In genomic region chr7:82444220-82445049, GRCh38 we compare ENCODE assay signal across 8 cellular contexts. TPM values are rescaled to one million over a fixed set of nuclear protein-coding genes. Genes with fewer than 3 reads are reported as not detected.
A peak's percentile ranks its signal among the peaks of the same experiment; 100 is the strongest.
DNase-seq lines count a peak whose midpoint lies in the region; ATAC-seq and TF ChIP-seq lines count a peak whose summit lies in the region.
"Had no signal": no experiment of that assay in that cellular context is flagged by ENCODE, and none has a peak within 500 bp of the region (broad histone marks: within the 10 kb centered on the region; RNA-seq: fewer than 3 reads in every experiment).

No MANE protein-coding gene starts in this region.

- H3K9me3 Mint-ChIP-seq in GM23338 = no peaks in the 10 kb centered on the region

- H3K9me3 ChIP-seq in lower lobe of right lung (no peaks in the 10 kb centered on the region), thymus (ENCODE audit: control insufficient read depth) (no peaks in the 10 kb centered on the region)

- no peak overlapping the region for H3K27ac ChIP-seq in GM23338 (ENCODE audit: low read depth)
- H3K27ac ChIP-seq in lower lobe of right lung = peak overlapping the region; percentile 79
- H3K27ac ChIP-seq in thymus (ENCODE audit: low read depth) = no peak overlapping the region

- in situ Hi-C loops in T47D (cut with HindIII; ENCODE audit: low pct_unique_long_range_greater_than_20kb, low sequenced_read_pairs) = no loop called here

- ATAC-seq in GM23338 = peak; percentile 45
- peak; percentile 56 to 63 for ATAC-seq in lower lobe of right lung

- no peaks in the 10 kb centered on the region for H3K9me2 ChIP-seq in GM23338 (ENCODE audit: insufficient read depth)

- H3K36me3 ChIP-seq in GM23338 (ENCODE audit: insufficient read depth) (no peaks in the 10 kb centered on the region), lower lobe of right lung (no peaks in the 10 kb centered on the region), thymus (ENCODE audit: control insufficient read depth, insufficient read depth) (no peaks in the 10 kb centered on the region)

- H3K4me3 Mint-ChIP-seq in GM23338 = peak overlapping the region; percentile 91

- peak overlapping the region; percentile 29; the same call in 1 of the 2 replicates for H2AFZ ChIP-seq in GM23338

- H3K79me2 ChIP-seq in GM23338 (replicated peaks; ENCODE audit: insufficient read depth) = peaks cover 18% of the 10 kb centered on the region

- H3K4me3 ChIP-seq in GM23338 = peak overlapping the region; percentile 63
- peak overlapping the region; percentile 65 for H3K4me3 ChIP-seq in lower lobe of right lung
- peak overlapping the region; percentile 45 for H3K4me3 ChIP-seq in thymus (ENCODE audit: low read length)

- 0 out of 4 replicates have a peak, but pooled peaks of 1 of the 2 experiments have one; percentile 23 for TF ChIP-seq CTCF in GM23338 (conservative IDR thresholded peaks at IDR 0.05; ENCODE audit: low read depth in 2 of 2)
- TF ChIP-seq CTCF in lower lobe of right lung (IDR thresholded peaks at IDR 0.05) = no peak

- peaks cover 30% of the 10 kb centered on the region for H3K4me1 Mint-ChIP-seq in GM23338

- H3K27me3 ChIP-seq in GM23338 (ENCODE audit: insufficient read depth) = peaks cover 23% of the 10 kb centered on the region
- H3K27me3 ChIP-seq in lower lobe of right lung (ENCODE audit: low read depth) = peaks cover 23% of the 10 kb centered on the region
- peaks cover 30% of the 10 kb centered on the region for H3K27me3 ChIP-seq in thymus (ENCODE audit: control insufficient read depth, insufficient read depth)

- H3F3A ChIP-seq in GM23338 (replicated peaks; ENCODE audit: low read depth) = 0 out of 2 replicates have a peak, but pooled peaks cover 4% of the 10 kb centered on the region

- peak overlapping the region; percentile 92 for H3K27ac Mint-ChIP-seq in GM23338

- no peaks in the 10 kb centered on the region for H4K20me1 ChIP-seq in GM23338 (replicated peaks; ENCODE audit: insufficient read depth)

- 56% methylated on average over 24 of the region's 24 CpGs for WGBS in thymus

- H3K4me1 ChIP-seq in GM23338 (ENCODE audit: insufficient read depth) (peaks cover 37% of the 10 kb centered on the region), lower lobe of right lung (peaks cover 4% of the 10 kb centered on the region), thymus (ENCODE audit: control insufficient read depth, insufficient read depth, low read length) (no peaks in the 10 kb centered on the region)

- H3K36me3 Mint-ChIP-seq in GM23338 (ENCODE audit: low read depth) = no peaks in the 10 kb centered on the region; the same call in 2 of the 3 replicates

- DNase-seq in GM23338 (ENCODE audit: low spot score) (peak; percentile 60), NCI-H2171 (lab: John Stamatoyannopoulos, UW) (peak; percentile 86), T47D (ENCODE audit: low read depth in 1 of 2, low spot score in 1 of 2) (peak; percentile 69 to 76), lower lobe of right lung (no peak), dedifferentiated amniotic fluid mesenchymal stem cell (ENCODE audit: extremely low spot score) (no peak), midbrain (lab: John Stamatoyannopoulos, UW) (no peak)

- H3K4me2 ChIP-seq in GM23338 = peak overlapping the region; percentile 77

- intact Hi-C loops in lower lobe of right lung (cut with DNase I) = no loop called here

- H3K27me3 Mint-ChIP-seq in GM23338 (ENCODE audit: insufficient read depth, low read depth, poor library complexity) = peaks cover 7% of the 10 kb centered on the region

TF ChIP-seq in GM23338, 12 proteins besides CTCF, POLR2A, EP300 and RAD21:
- TF ChIP-seq EZH2phosphoT487 (IDR thresholded peaks at IDR 0.05; ENCODE audit: unreplicated experiment) (no peak), NANOG (IDR thresholded peaks at IDR 0.05; ENCODE audit: borderline replicate concordance) (no peak), ZNF462 (CRISPR knock-in tag; IDR thresholded peaks at IDR 0.05) (no peak), CREB1 (CRISPR knock-in tag; IDR thresholded peaks at IDR 0.05; ENCODE audit: low read depth) (no peak), POLR2AphosphoS5 (IDR thresholded peaks at IDR 0.05; ENCODE audit: low read depth) (no peak)

RNA-seq across cellular contexts. Expression of gene CACNA2D1, which starts 0.9 kb away (rescaled TPM):
- total RNA-seq in GM23338 (2014; rRNA removed; shearing (Covaris generic)) = 20.4 and 33.7 TPM in 2 replicates
- polyA plus RNA-seq in GM23338 (2016; fragmentation: Nextera tagmentation; extraction: Ambion mirVana) (5.5 and 7.0 TPM in 2 replicates), thymus (5.7 TPM)
- total RNA-seq in lower lobe of right lung = 12.5 TPM
- total RNA-seq: T-helper 1 cell treated with Interleukin-12 subunit alpha and Interleukin-12 subunit beta and Interleukin-4 antibody, amounts not matched to agents 30 ng/mL and 1 ng/mL, for 36 hours had no signal

Comparison
In these comparisons a context has a peak if more than half of its experiments do, and no peak if none do; other contexts are left out.
1. DNase-seq: peak in GM23338 (single experiment), NCI-H2171 (single experiment) and T47D (2 of 2); none in lower lobe of right lung (single experiment), dedifferentiated amniotic fluid mesenchymal stem cell (single experiment) and midbrain (single experiment).
2. Peak in every context shown above with its lines, with median percentiles within 50 percentile points of each other: H3K4me3 ChIP-seq.